In genomic region chr6:157569543-157569942, GRCh38 we compare ENCODE assay signal across 13 cellular contexts.
A peak's percentile ranks its signal among the peaks of the same experiment; 100 is the strongest.
DNase-seq lines count a peak whose midpoint lies in the region; ATAC-seq and TF ChIP-seq lines count a peak whose summit lies in the region.
"Had no signal": no experiment of that assay in that cellular context is flagged by ENCODE, and none has a peak within 500 bp of the region (broad histone marks: within the 10 kb centered on the region; RNA-seq: fewer than 3 reads in every experiment).

No MANE protein-coding gene starts in this region.

- BruUV-seq in PC-3 (replicated peaks; lab: Mats Ljungman, UMichigan), result no TSS peak

- no peaks in the 10 kb centered on the region for H3K27me3 ChIP-seq in PC-3 (ENCODE audit: low read length)
- H3K27me3 ChIP-seq: BE2C, brain microvascular endothelial cell had no signal

- H4K20me1 ChIP-seq in PC-3 (ENCODE audit: low read length), result no peaks in the 10 kb centered on the region

- no peaks in the 10 kb centered on the region for H3K4me1 ChIP-seq in PC-3 (ENCODE audit: insufficient read depth, low read length)
- H3K4me1 ChIP-seq: BE2C, left ventricle myocardium inferior had no signal

- intact Hi-C loops in PC-3 (cut with micrococcal nuclease), result no loop called here

- CTCF ChIA-PET in activated naive CD4-positive, alpha-beta T cell treated with anti-CD3 and anti-CD28 coated beads, Interleukin-2, amount 10 ng/mL, durations not matched to agents 7 days and 5 days (lab: Charles Lee), result interaction anchor here (0.6 to 1.0 kb wide), 3 partner anchors 17 to 293 kb away, joined by 3 to 4 read pairs (median 4); no protein-coding TSS in a partner anchor
- CTCF ChIA-PET in PC-3 (lab: Charles Lee), result no interaction called here

- no peak for DNase-seq in activated naive CD4-positive, alpha-beta T cell treated with anti-CD3 and anti-CD28 coated beads, Interleukin-2, amount 10 ng/mL, durations not matched to agents 7 days and 5 days
- no peak for DNase-seq in activated naive CD4-positive, alpha-beta T cell (lab: John Stamatoyannopoulos, UW)
- DNase-seq in T-helper 17 cell (no peak), activated gamma-delta T cell treated with Interleukin-2 at 50 U/mL for 16 hours (no peak), PC-3 (no peak), DMS 273 (lab: John Stamatoyannopoulos, UW; ENCODE audit: unreplicated experiment) (no peak)
- DNase-seq: BE2C, brain microvascular endothelial cell, left ventricle myocardium inferior, NCI-H1694 treated with DMSO at 0.1 percent for 48 hours had no signal

- H3K27me3 Mint-ChIP-seq in activated naive CD4-positive, alpha-beta T cell treated with anti-CD3 and anti-CD28 coated beads, Interleukin-2, amount 10 ng/mL, durations not matched to agents 7 days and 5 days, result peaks cover 35% of the 10 kb centered on the region
- no peaks in the 10 kb centered on the region for H3K27me3 Mint-ChIP-seq in T-helper 17 cell
- H3K27me3 Mint-ChIP-seq in stimulated activated naive CD8-positive, alpha-beta T cell treated with anti-CD3 and anti-CD28 coated beads, Interleukin-15, Interleukin-2, amounts not matched to agents 100 ng/mL and 50 ng/mL, for 24 hours, result no peaks in the 10 kb centered on the region

- H3K9ac ChIP-seq in PC-3 (ENCODE audit: low read length), result no peak overlapping the region

- H3K27ac ChIP-seq in PC-3 (ENCODE audit: low read length), result no peak overlapping the region
- H3K27ac ChIP-seq: brain microvascular endothelial cell, left ventricle myocardium inferior had no signal

- no peak overlapping the region for H3K4me2 ChIP-seq in PC-3 (ENCODE audit: low read length)

- H3K4me1 Mint-ChIP-seq in activated naive CD4-positive, alpha-beta T cell treated with anti-CD3 and anti-CD28 coated beads, Interleukin-2, amount 10 ng/mL, durations not matched to agents 7 days and 5 days, result peaks cover 24% of the 10 kb centered on the region
- H3K4me1 Mint-ChIP-seq in T-helper 17 cell, result peaks cover 11% of the 10 kb centered on the region
- H3K4me1 Mint-ChIP-seq in stimulated activated naive CD8-positive, alpha-beta T cell treated with anti-CD3 and anti-CD28 coated beads, Interleukin-15, Interleukin-2, amounts not matched to agents 100 ng/mL and 50 ng/mL, for 24 hours (ENCODE audit: low read depth), result peaks cover 20% of the 10 kb centered on the region

- H3K79me2 ChIP-seq in PC-3 (ENCODE audit: low read length), result no peaks in the 10 kb centered on the region

- ATAC-seq in HG02981 (IDR thresholded peaks at IDR 0.05; ENCODE audit: unreplicated experiment) (peak; percentile 60), T-helper 17 cell (peak; percentile 92), PC-3 (no peak)
- ATAC-seq: WTC11 had no signal

- H3K36me3 ChIP-seq in PC-3 (ENCODE audit: low read depth, low read length), result no peaks in the 10 kb centered on the region
- H3K36me3 ChIP-seq: BE2C, brain microvascular endothelial cell, left ventricle myocardium inferior had no signal

- H3K4me3 ChIP-seq in PC-3 (ENCODE audit: low read length), result no peak overlapping the region
- H3K4me3 ChIP-seq: left ventricle myocardium inferior had no signal

- peak overlapping the region; percentile 24 for H3K27ac Mint-ChIP-seq in activated naive CD4-positive, alpha-beta T cell treated with anti-CD3 and anti-CD28 coated beads, Interleukin-2, amount 10 ng/mL, durations not matched to agents 7 days and 5 days
- H3K27ac Mint-ChIP-seq in T-helper 17 cell, result no peak overlapping the region
- no peak overlapping the region for H3K27ac Mint-ChIP-seq in stimulated activated naive CD8-positive, alpha-beta T cell treated with anti-CD3 and anti-CD28 coated beads, Interleukin-15, Interleukin-2, amounts not matched to agents 100 ng/mL and 50 ng/mL, for 24 hours
- H3K27ac Mint-ChIP-seq: WTC11 had no signal

- POLR2A ChIA-PET in PC-3 (lab: Charles Lee; ENCODE audit: unreplicated experiment), result no interaction called here

- no peaks in the 10 kb centered on the region for H3K9me2 ChIP-seq in PC-3 (replicated peaks; ENCODE audit: low read length)

- H3K9me3 ChIP-seq in T-helper 17 cell (ENCODE audit: control insufficient read depth, low read length, poor library complexity, severe bottlenecking), result no peaks in the 10 kb centered on the region
- no peaks in the 10 kb centered on the region for H3K9me3 ChIP-seq in PC-3 (ENCODE audit: low read length)
- H3K9me3 ChIP-seq: BE2C had no signal

- TF ChIP-seq CTCF in PC-3 (conservative IDR thresholded peaks at IDR 0.05; ENCODE audit: low read depth, low read length), result no peak

- no peaks in the 10 kb centered on the region for H3F3A ChIP-seq in PC-3 (ENCODE audit: low read length, unreplicated experiment)

- H3K9me3 Mint-ChIP-seq in activated naive CD4-positive, alpha-beta T cell treated with anti-CD3 and anti-CD28 coated beads, Interleukin-2, amount 10 ng/mL, durations not matched to agents 7 days and 5 days, result no peaks in the 10 kb centered on the region
- H3K9me3 Mint-ChIP-seq in stimulated activated naive CD8-positive, alpha-beta T cell treated with anti-CD3 and anti-CD28 coated beads, Interleukin-15, Interleukin-2, amounts not matched to agents 100 ng/mL and 50 ng/mL, for 24 hours, result no peaks in the 10 kb centered on the region

- H3K4me3 Mint-ChIP-seq in activated naive CD4-positive, alpha-beta T cell treated with anti-CD3 and anti-CD28 coated beads, Interleukin-2, amount 10 ng/mL, durations not matched to agents 7 days and 5 days, result no peak overlapping the region
- peak overlapping the region; percentile 39 for H3K4me3 Mint-ChIP-seq in T-helper 17 cell
- H3K4me3 Mint-ChIP-seq in stimulated activated naive CD8-positive, alpha-beta T cell treated with anti-CD3 and anti-CD28 coated beads, Interleukin-15, Interleukin-2, amounts not matched to agents 100 ng/mL and 50 ng/mL, for 24 hours, result peak overlapping the region; percentile 11
- H3K4me3 Mint-ChIP-seq: WTC11 had no signal

- no peak overlapping the region for H2AFZ ChIP-seq in PC-3 (ENCODE audit: low read length)

- peaks cover 2% of the 10 kb centered on the region for H3K36me3 Mint-ChIP-seq in activated naive CD4-positive, alpha-beta T cell treated with anti-CD3 and anti-CD28 coated beads, Interleukin-2, amount 10 ng/mL, durations not matched to agents 7 days and 5 days
- H3K36me3 Mint-ChIP-seq in T-helper 17 cell (ENCODE audit: low read depth), result no peaks in the 10 kb centered on the region
- H3K36me3 Mint-ChIP-seq in stimulated activated naive CD8-positive, alpha-beta T cell treated with anti-CD3 and anti-CD28 coated beads, Interleukin-15, Interleukin-2, amounts not matched to agents 100 ng/mL and 50 ng/mL, for 24 hours (ENCODE audit: low read depth), result no peaks in the 10 kb centered on the region
